In the genomic region with DNA sequence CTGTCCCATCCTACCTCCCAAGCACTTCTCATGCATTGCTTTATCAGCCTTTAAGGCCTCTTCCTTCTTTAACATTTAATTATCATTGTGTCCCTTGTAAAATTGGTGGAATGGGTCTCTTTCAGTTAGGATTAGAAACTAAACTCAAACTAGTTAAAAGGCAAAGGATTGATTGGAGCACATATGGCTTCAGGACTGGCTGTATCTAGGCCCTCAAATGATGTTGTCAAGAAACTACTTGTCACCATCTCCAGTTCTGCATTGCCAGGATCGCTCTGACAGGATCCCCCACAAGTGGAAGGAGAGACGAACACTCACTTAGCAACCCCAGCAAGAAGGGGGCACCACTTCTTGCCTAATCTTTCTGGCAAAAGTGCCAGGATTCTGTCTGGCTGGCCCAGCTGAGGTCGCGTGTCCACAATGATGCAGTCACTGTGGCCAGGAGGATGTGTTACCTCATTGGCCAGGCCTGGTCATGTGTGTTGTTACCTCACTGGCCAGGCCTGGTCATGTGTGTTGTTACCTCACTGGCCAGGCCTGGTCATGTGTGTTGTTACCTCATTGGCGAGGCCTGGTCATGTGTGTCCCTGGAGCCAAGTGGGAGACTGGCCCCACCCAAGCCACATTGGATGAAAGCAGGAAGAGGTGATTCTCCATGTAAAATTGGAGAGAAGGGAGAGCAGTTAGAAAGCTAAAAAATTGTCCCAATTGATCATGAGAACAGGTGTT, we compare ENCODE assay signal across 27 cellular contexts. TPM values are rescaled to one million over a fixed set of nuclear protein-coding genes. Genes with fewer than 3 reads are reported as not detected.
"Had no signal": no experiment of that assay in that cellular context is flagged by ENCODE, and none has a peak within 500 bp of the region (broad histone marks: within the 10 kb centered on the region; RNA-seq: fewer than 3 reads in every experiment).

No MANE protein-coding gene starts in this region.

- H3K4me3 Mint-ChIP-seq: activated B cell treated with CpG ODN at 0.5 μM for 24 hours; activated CD4-positive, alpha-beta memory T cell treated with anti-CD3 and anti-CD28 coated beads for 36 hours; activated CD4-positive, alpha-beta T cell treated with anti-CD3 and anti-CD28 coated beads, Interleukin-2, amount 10 ng/mL, durations not matched to agents 7 days and 5 days; activated naive CD4-positive, alpha-beta T cell treated with anti-CD3 and anti-CD28 coated beads, Interleukin-2, amount 10 ng/mL, durations not matched to agents 7 days and 5 days; activated naive CD8-positive, alpha-beta T cell treated with anti-CD3 and anti-CD28 coated beads for 36 hours; activated T-cell treated with anti-CD3 and anti-CD28 coated beads, Interleukin-2, amount 50 U/mL, for 4 hours; T-cell had no signal

- H3K4me1 Mint-ChIP-seq: activated B cell treated with CpG ODN at 0.5 μM for 24 hours; activated CD4-positive, alpha-beta T cell treated with anti-CD3 and anti-CD28 coated beads, Interleukin-2, amount 10 ng/mL, durations not matched to agents 7 days and 5 days; activated naive CD4-positive, alpha-beta T cell treated with anti-CD3 and anti-CD28 coated beads, Interleukin-2, amount 10 ng/mL, durations not matched to agents 7 days and 5 days; activated naive CD8-positive, alpha-beta T cell treated with anti-CD3 and anti-CD28 coated beads for 36 hours; T-cell had no signal

- H3K27me3 Mint-ChIP-seq: activated B cell treated with CpG ODN at 0.5 μM for 24 hours; activated CD4-positive, alpha-beta memory T cell treated with anti-CD3 and anti-CD28 coated beads for 36 hours; activated CD4-positive, alpha-beta T cell treated with anti-CD3 and anti-CD28 coated beads, Interleukin-2, amount 10 ng/mL, durations not matched to agents 7 days and 5 days; activated naive CD8-positive, alpha-beta T cell treated with anti-CD3 and anti-CD28 coated beads for 36 hours; T-cell had no signal

- H3K4me3 ChIP-seq: cardiac muscle cell had no signal

- H3K27me3 ChIP-seq: brain microvascular endothelial cell, cardiac muscle cell had no signal

- ATAC-seq: activated T-cell treated with anti-CD3 and anti-CD28 coated beads, Interleukin-2, amount 50 U/mL, for 4 hours; T-cell had no signal

- H3K36me3 ChIP-seq: brain microvascular endothelial cell, cardiac muscle cell had no signal

- H3K9me3 Mint-ChIP-seq: activated B cell treated with CpG ODN at 0.5 μM for 24 hours; activated CD4-positive, alpha-beta memory T cell treated with anti-CD3 and anti-CD28 coated beads for 36 hours; activated CD4-positive, alpha-beta T cell treated with anti-CD3 and anti-CD28 coated beads, Interleukin-2, amount 10 ng/mL, durations not matched to agents 7 days and 5 days; activated naive CD4-positive, alpha-beta T cell treated with anti-CD3 and anti-CD28 coated beads, Interleukin-2, amount 10 ng/mL, durations not matched to agents 7 days and 5 days; activated naive CD8-positive, alpha-beta T cell treated with anti-CD3 and anti-CD28 coated beads for 36 hours; activated T-cell treated with anti-CD3 and anti-CD28 coated beads, Interleukin-2, amount 50 U/mL, for 4 hours; T-cell had no signal

- H3K36me3 Mint-ChIP-seq: activated CD4-positive, alpha-beta memory T cell treated with anti-CD3 and anti-CD28 coated beads for 36 hours; activated naive CD4-positive, alpha-beta T cell treated with anti-CD3 and anti-CD28 coated beads, Interleukin-2, amount 10 ng/mL, durations not matched to agents 7 days and 5 days; activated naive CD8-positive, alpha-beta T cell treated with anti-CD3 and anti-CD28 coated beads for 36 hours; T-cell had no signal

- H3K27ac ChIP-seq: brain microvascular endothelial cell, cardiac muscle cell had no signal

- DNase-seq: activated B cell treated with CpG ODN at 0.5 μM for 24 hours; activated CD4-positive, alpha-beta memory T cell treated with anti-CD3 and anti-CD28 coated beads for 36 hours; activated CD4-positive, alpha-beta T cell treated with anti-CD3 and anti-CD28 coated beads for 1 hour; activated CD4-positive, alpha-beta T cell treated with anti-CD3 and anti-CD28 coated beads, Interleukin-2, amount 10 ng/mL, durations not matched to agents 7 days and 5 days; activated CD8-positive, alpha-beta memory T cell treated with anti-CD3 and anti-CD28 coated beads for 24 hours; activated gamma-delta T cell treated with Interleukin-2 at 50 U/mL for 16 hours; activated naive CD4-positive, alpha-beta T cell treated with anti-CD3 and anti-CD28 coated beads, Interleukin-2, amount 10 ng/mL, durations not matched to agents 7 days and 5 days; activated naive CD8-positive, alpha-beta T cell treated with anti-CD3 and anti-CD28 coated beads for 36 hours; activated T-cell treated with anti-CD3 and anti-CD28 coated beads, Interleukin-2, amount 50 U/mL, for 4 hours; brain microvascular endothelial cell; MM.1S; NCI-H1105; NCI-H1436; NCI-H1694 treated with DMSO at 0.1 percent for 48 hours; NCI-H2029 treated with DMSO at 0.1 percent for 48 hours; NCI-H345; NCI-H510A; NCI-H526 treated with DMSO at 0.1 percent for 48 hours; NCI-H82; SIG-M5; T-cell; T-helper 2 cell; T1000 had no signal

- H3K27ac Mint-ChIP-seq: activated B cell treated with CpG ODN at 0.5 μM for 24 hours; activated CD4-positive, alpha-beta memory T cell treated with anti-CD3 and anti-CD28 coated beads for 36 hours; activated CD4-positive, alpha-beta T cell treated with anti-CD3 and anti-CD28 coated beads, Interleukin-2, amount 10 ng/mL, durations not matched to agents 7 days and 5 days; activated naive CD4-positive, alpha-beta T cell treated with anti-CD3 and anti-CD28 coated beads, Interleukin-2, amount 10 ng/mL, durations not matched to agents 7 days and 5 days; activated naive CD8-positive, alpha-beta T cell treated with anti-CD3 and anti-CD28 coated beads for 36 hours; T-cell had no signal

- FAIRE-seq: TTC549 had no signal

RNA-seq across cellular contexts. Expression of a gene that starts 5.0 kb away (rescaled TPM):
- total RNA-seq: activated B cell treated with CpG ODN at 0.5 μM for 24 hours; activated CD4-positive, alpha-beta memory T cell treated with anti-CD3 and anti-CD28 coated beads for 36 hours; activated CD4-positive, alpha-beta T cell treated with anti-CD3 and anti-CD28 coated beads, Interleukin-2, amount 10 ng/mL, durations not matched to agents 7 days and 5 days; activated naive CD8-positive, alpha-beta T cell treated with anti-CD3 and anti-CD28 coated beads for 36 hours; activated T-cell treated with anti-CD3 and anti-CD28 coated beads, Interleukin-2, amount 50 U/mL, for 4 hours; cardiac muscle cell; OCI-LY7; RPMI7951; T-cell had no signal
- polyA plus RNA-seq: cardiac muscle cell had no signal
